Comparison of ENCODE assay signal across 8 cellular contexts in the genomic region with DNA sequence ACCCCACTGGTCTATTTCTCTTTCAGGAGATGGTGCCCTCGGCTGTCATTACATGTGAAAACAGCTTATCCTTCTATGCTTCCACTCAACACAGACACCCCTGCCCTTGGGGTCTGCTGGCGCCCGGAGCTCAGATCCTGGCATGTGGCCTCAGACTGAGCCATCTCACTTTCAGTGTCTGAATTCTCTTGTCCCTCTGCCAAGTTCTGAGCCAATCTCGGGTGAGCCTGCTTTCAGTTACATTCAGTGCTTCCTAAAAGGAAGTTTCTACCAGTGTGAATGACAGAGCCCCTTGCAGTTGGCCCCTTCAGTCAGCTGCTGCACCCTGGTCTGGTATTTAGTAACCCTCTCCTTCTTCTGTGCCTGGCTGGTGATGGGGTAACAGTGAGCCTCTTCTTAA.
DNase-seq lines count a peak whose midpoint lies in the region; ATAC-seq and TF ChIP-seq lines count a peak whose summit lies in the region.

No MANE protein-coding gene starts in this region.

- H3K56ac ChIP-seq in IMR-90 (ENCODE audit: extremely low read depth, insufficient read depth, low read length): no peak overlapping the region

- peak overlapping the region; percentile 43 for H3K4me2 ChIP-seq in IMR-90 (ENCODE audit: low read depth, low read length)

- no TSS peak for BruUV-seq in IMR-90 (replicated peaks; lab: Mats Ljungman, UMichigan)

- CTCF ChIA-PET in IMR-90 (lab: Yijun Ruan, JAX): no interaction called here

- no peaks in the 10 kb centered on the region for H3K79me1 ChIP-seq in IMR-90 (ENCODE audit: low read depth in 1 of 2, low read length in 2 of 2)

- H2BK15ac ChIP-seq in IMR-90 (ENCODE audit: low read depth, low read length): peak overlapping the region; percentile 49; the same call in 1 of the 3 replicates

- no peak overlapping the region for H2BK5ac ChIP-seq in IMR-90 (ENCODE audit: low read depth, low read length, poor library complexity, severe bottlenecking)

- WGBS in IMR-90 (ENCODE audit: extremely low coverage in 2 of 2, insufficient read length in 1 of 2), 2 experiments: 0% methylated on average over 3 of the region's 4 CpGs; no CpG with 5 or more reads in 1 of the 2 experiments

- DNase-seq in AG08396 (ENCODE audit: low spot score): peak; percentile 32
- DNase-seq in IMR-90: peak; percentile 67
- DNase-seq in left lobe of liver (ENCODE audit: low spot score): no peak
- DNase-seq in SW480 (ENCODE audit: low spot score): no peak
- DNase-seq in activated T-cell treated with anti-CD3 and anti-CD28 coated beads, Interleukin-2, amount 50 U/mL, for 72 hours: no peak
- no peak for DNase-seq in NCI-H146 treated with DMSO at 0.1 percent for 48 hours (lab: John Stamatoyannopoulos, UW; ENCODE audit: unreplicated experiment)

- no peaks in the 10 kb centered on the region for H3K9me3 Mint-ChIP-seq in brain
- no peaks in the 10 kb centered on the region for H3K9me3 Mint-ChIP-seq in activated T-cell treated with anti-CD3 and anti-CD28 coated beads, Interleukin-2, amount 50 U/mL, for 72 hours

- dilution Hi-C loops in IMR-90 (cut with HindIII; ENCODE audit: low sequenced_read_pairs, unreplicated experiment): no loop called here

- H3K27me3 ChIP-seq in IMR-90 (ENCODE audit: control insufficient read depth, insufficient read depth, low read length): no peaks in the 10 kb centered on the region; the same call in 1 of the 2 replicates

- H3K4me3 Mint-ChIP-seq in brain: peak overlapping the region; percentile 37 to 78 (median 48)
- no peak overlapping the region for H3K4me3 Mint-ChIP-seq in activated T-cell treated with anti-CD3 and anti-CD28 coated beads, Interleukin-2, amount 50 U/mL, for 72 hours

- H3K4me1 Mint-ChIP-seq in brain: peaks cover 54% of the 10 kb centered on the region
- H3K4me1 Mint-ChIP-seq in activated T-cell treated with anti-CD3 and anti-CD28 coated beads, Interleukin-2, amount 50 U/mL, for 72 hours (ENCODE audit: low read depth): no peaks in the 10 kb centered on the region

- TF ChIP-seq POLR2A in IMR-90 (IDR thresholded peaks at IDR 0.05; ENCODE audit: low read depth, low read length): no peak

- H4K20me1 ChIP-seq in IMR-90 (ENCODE audit: insufficient read depth, low read length): no peaks in the 10 kb centered on the region

- peaks cover 24% of the 10 kb centered on the region for H3K36me3 Mint-ChIP-seq in brain
- no peaks in the 10 kb centered on the region for H3K36me3 Mint-ChIP-seq in activated T-cell treated with anti-CD3 and anti-CD28 coated beads, Interleukin-2, amount 50 U/mL, for 72 hours (ENCODE audit: insufficient read depth in 2 of 2)

- H3K4ac ChIP-seq in IMR-90 (ENCODE audit: low read depth, low read length): peak overlapping the region; percentile 17; the same call in 1 of the 2 replicates

- H2AFZ ChIP-seq in IMR-90 (replicated peaks; ENCODE audit: low read length, poor library complexity): peak overlapping the region; percentile 72

- peak overlapping the region in 1 of 2 experiments; percentile 3; a peak in 2 of 4 replicates for H4K8ac ChIP-seq in IMR-90 (ENCODE audit: low read depth in 2 of 2, low read length in 2 of 2)

- H3K36me3 ChIP-seq in IMR-90 (ENCODE audit: control insufficient read depth, insufficient read depth, low read length): no peaks in the 10 kb centered on the region

- H3K18ac ChIP-seq in IMR-90 (ENCODE audit: low read depth, low read length): no peak overlapping the region; the same call in 1 of the 2 replicates

- no peaks in the 10 kb centered on the region for H3K9me3 ChIP-seq in IMR-90 (ENCODE audit: control insufficient read depth, insufficient read depth, low read length)

- POLR2A ChIA-PET in IMR-90 (lab: Charles Lee; ENCODE audit: unreplicated experiment): no interaction called here

- no peak for TF ChIP-seq CTCF in IMR-90 (conservative IDR thresholded peaks at IDR 0.05; ENCODE audit: low read depth, low read length)
- no peak for TF ChIP-seq CTCF in brain (conservative IDR thresholded peaks at IDR 0.05)

- intact Hi-C loops in IMR-90 (cut with micrococcal nuclease): no loop called here

- no peak overlapping the region for H2AK5ac ChIP-seq in IMR-90 (ENCODE audit: low read depth, low read length)

- in situ Hi-C loops in IMR-90 (cut with MboI; ENCODE audit: low sequenced_read_pairs): no loop called here

- H3K9me1 ChIP-seq in IMR-90 (ENCODE audit: insufficient read depth, low read length): no peaks in the 10 kb centered on the region

- ATAC-seq in IMR-90 (ENCODE audit: low read depth) (peak; percentile 86), left lobe of liver (peak; percentile 52), HG03025 (IDR thresholded peaks at IDR 0.05; ENCODE audit: low FRiP score, unreplicated experiment) (no peak)
- ATAC-seq in activated T-cell treated with anti-CD3 and anti-CD28 coated beads, Interleukin-2, amount 50 U/mL, for 72 hours (replicated peaks in 1 of 2): no peak

- H2BK120ac ChIP-seq in IMR-90 (ENCODE audit: low read depth, low read length): peak overlapping the region; percentile 58; the same call in 1 of the 2 replicates

- no peaks in the 10 kb centered on the region for H3K4me1 ChIP-seq in IMR-90 (ENCODE audit: control insufficient read depth, insufficient read depth, low read length)

- no peak for TF ChIP-seq RAD21 in IMR-90 (IDR thresholded peaks at IDR 0.05; ENCODE audit: low read length)

- peak overlapping the region; percentile 18; the same call in 1 of the 2 replicates for H3K14ac ChIP-seq in IMR-90 (replicated peaks; ENCODE audit: low read depth, low read length)

- H4K91ac ChIP-seq in IMR-90 (ENCODE audit: insufficient read depth, low read depth, low read length): peak overlapping the region; percentile 2; the same call in 1 of the 2 replicates

- peak overlapping the region; percentile 1 for H2AK9ac ChIP-seq in IMR-90 (replicated peaks; ENCODE audit: low read depth, low read length, poor library complexity)

- peak overlapping the region; percentile 81 to 97 (median 89) for H3K27ac Mint-ChIP-seq in brain
- H3K27ac Mint-ChIP-seq in activated T-cell treated with anti-CD3 and anti-CD28 coated beads, Interleukin-2, amount 50 U/mL, for 72 hours: no peak overlapping the region

- H3K4me3 ChIP-seq in IMR-90 (ENCODE audit: insufficient read depth, low read depth, low read length): no peak overlapping the region

- no peak overlapping the region; the same call in 1 of the 2 replicates for H3K23ac ChIP-seq in IMR-90 (ENCODE audit: low read depth, low read length)

- H2BK20ac ChIP-seq in IMR-90 (ENCODE audit: low read depth, low read length): no peak overlapping the region

- no peaks in the 10 kb centered on the region for H3K27me3 Mint-ChIP-seq in brain
- no peaks in the 10 kb centered on the region for H3K27me3 Mint-ChIP-seq in activated T-cell treated with anti-CD3 and anti-CD28 coated beads, Interleukin-2, amount 50 U/mL, for 72 hours (ENCODE audit: low read depth)

- H4K5ac ChIP-seq in IMR-90 (ENCODE audit: low read depth, low read length): no peak overlapping the region

- no peak overlapping the region for H3K27ac ChIP-seq in IMR-90 (ENCODE audit: insufficient read depth, low read length)

- H3K9ac ChIP-seq in IMR-90 (ENCODE audit: low read depth, low read length): no peak overlapping the region; the same call in 1 of the 2 replicates

TF ChIP-seq in IMR-90, 13 proteins besides CTCF, POLR2A, EP300 and RAD21:
- no peak for TF ChIP-seq RCOR1 (IDR thresholded peaks at IDR 0.05; ENCODE audit: insufficient replicate concordance, low read length)
TF ChIP-seq in IMR-90: peak in this region for 0.

Comparison
In these comparisons a context has a peak if more than half of its experiments do, and no peak if none do; other contexts are left out.
1. DNase-seq: peak in AG08396 (single experiment) and IMR-90 (single experiment); none in left lobe of liver (single experiment), SW480 (single experiment), activated T-cell treated with anti-CD3 and anti-CD28 coated beads, Interleukin-2, amount 50 U/mL, for 72 hours (0 of 2) and NCI-H146 treated with DMSO at 0.1 percent for 48 hours (single experiment).
2. ATAC-seq: peak in IMR-90 (single experiment) and left lobe of liver (single experiment); none in HG03025 (single experiment) and activated T-cell treated with anti-CD3 and anti-CD28 coated beads, Interleukin-2, amount 50 U/mL, for 72 hours (0 of 2).
3. H3K4me3 Mint-ChIP-seq: peak in brain (5 of 5); none in activated T-cell treated with anti-CD3 and anti-CD28 coated beads, Interleukin-2, amount 50 U/mL, for 72 hours (0 of 2).